In the genomic region with DNA sequence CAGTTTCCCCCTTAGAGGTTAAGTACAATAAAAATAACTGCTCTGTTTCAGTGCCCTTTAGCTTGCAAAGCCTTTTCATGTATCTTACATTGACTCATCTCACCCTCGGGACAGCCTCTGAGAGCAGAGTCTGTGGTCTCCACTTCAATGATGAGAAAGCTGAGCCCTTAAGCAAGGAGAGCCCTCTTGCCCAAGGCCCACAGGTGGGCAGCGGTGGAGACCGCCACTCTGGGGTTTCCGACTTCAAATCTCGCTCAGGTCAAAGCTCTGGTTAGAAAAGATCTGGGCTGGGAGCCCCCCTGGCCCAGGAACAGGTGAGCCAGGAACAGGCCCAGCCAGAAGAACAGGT, we compare ENCODE assay signal across 12 cellular contexts.
DNase-seq lines count a peak whose midpoint lies in the region; ATAC-seq and TF ChIP-seq lines count a peak whose summit lies in the region.
"Had no signal": no experiment of that assay in that cellular context is flagged by ENCODE, and none has a peak within 500 bp of the region (broad histone marks: within the 10 kb centered on the region; RNA-seq: fewer than 3 reads in every experiment).

No MANE protein-coding gene starts in this region.

- H3K9me3 Mint-ChIP-seq in stimulated activated naive B cell treated with anti-CD40 and anti-IgM and Interleukin-4, amounts not matched to agents 10 μg/mL and 1 μg/mL and 100 μg/mL, for 72 hours, result no peaks in the 10 kb centered on the region

- CTCF ChIA-PET in RWPE1 (lab: Yijun Ruan, JAX), result no interaction called here

- H3K27ac ChIP-seq in RWPE1, result peak overlapping the region; percentile 51
- H3K27ac ChIP-seq in duodenal mucosa (ENCODE audit: low read depth, low read length), result no peak overlapping the region

- peaks cover 2 to 4% of the 10 kb centered on the region in 2 donors for H3K36me3 Mint-ChIP-seq in stimulated activated naive B cell treated with anti-CD40 and anti-IgM and Interleukin-4, amounts not matched to agents 10 μg/mL and 1 μg/mL and 100 μg/mL, for 72 hours

- H3K4me3 Mint-ChIP-seq in stimulated activated naive B cell treated with anti-CD40 and anti-IgM and Interleukin-4, amounts not matched to agents 10 μg/mL and 1 μg/mL and 100 μg/mL, for 72 hours, result peak overlapping the region in 1 of 2 donors; percentile 29

- H3K9me3 ChIP-seq in duodenal mucosa (ENCODE audit: control insufficient read depth in 1 of 2, low read length in 2 of 2), result no peaks in the 10 kb centered on the region

- POLR2A ChIA-PET in RWPE1 (lab: Yijun Ruan, JAX; ENCODE audit: low non-redundant PET), result no interaction called here

- DNase-seq in activated CD4-positive, alpha-beta T cell treated with anti-CD3 and anti-CD28 coated beads for 48 hours, result peak; percentile 44
- DNase-seq in activated CD4-positive, alpha-beta T cell treated with anti-CD3 and anti-CD28 coated beads, Interleukin-2, amount 50 U/mL, for 1 hour, result no peak
- DNase-seq in RWPE1 (ENCODE audit: low spot score) (no peak), NCI-H2196 treated with DMSO at 0.1 percent for 48 hours (lab: John Stamatoyannopoulos, UW; ENCODE audit: unreplicated experiment) (no peak)
- no peak for DNase-seq in stimulated activated naive B cell treated with anti-CD40 and anti-IgM and Interleukin-4, amounts not matched to agents 10 μg/mL and 1 μg/mL and 100 μg/mL, for 72 hours
- DNase-seq: effector CD8-positive, alpha-beta T cell; IMR-90; SHP77 treated with DMSO at 0.1 percent for 48 hours; stimulated activated CD4-positive, alpha-beta T cell treated with anti-CD3 and anti-CD28 coated beads, Interleukin-15, amount 100 ng/mL, for 24 hours had no signal

- H3K4me3 ChIP-seq in duodenal mucosa (ENCODE audit: low read depth in 1 of 2, low read length in 2 of 2), result no peak overlapping the region

- H3K4me1 Mint-ChIP-seq in stimulated activated naive B cell treated with anti-CD40 and anti-IgM and Interleukin-4, amounts not matched to agents 10 μg/mL and 1 μg/mL and 100 μg/mL, for 72 hours, result peaks cover 59 to 74% of the 10 kb centered on the region in 2 donors

- no peaks in the 10 kb centered on the region for H3K27me3 Mint-ChIP-seq in stimulated activated naive B cell treated with anti-CD40 and anti-IgM and Interleukin-4, amounts not matched to agents 10 μg/mL and 1 μg/mL and 100 μg/mL, for 72 hours

- H3K9ac ChIP-seq in duodenal mucosa (ENCODE audit: low read depth in 1 of 2, low read length in 2 of 2), result peak overlapping the region; percentile 28 to 36

- peak in 1 of 2 donors; percentile 27 for ATAC-seq in stimulated activated naive B cell treated with anti-CD40 and anti-IgM and Interleukin-4, amounts not matched to agents 10 μg/mL and 1 μg/mL and 100 μg/mL, for 72 hours (replicated peaks)
- ATAC-seq in GM19463 (IDR thresholded peaks at IDR 0.05; ENCODE audit: unreplicated experiment), result no peak
- ATAC-seq in HG03280 (IDR thresholded peaks at IDR 0.05; ENCODE audit: unreplicated experiment), result no peak

- H3K27ac Mint-ChIP-seq in stimulated activated naive B cell treated with anti-CD40 and anti-IgM and Interleukin-4, amounts not matched to agents 10 μg/mL and 1 μg/mL and 100 μg/mL, for 72 hours, result peak overlapping the region; percentile 20

- peaks cover 0 to 10% of the 10 kb centered on the region in 2 donors for H3K36me3 ChIP-seq in duodenal mucosa (ENCODE audit: control insufficient read depth in 1 of 2, insufficient read depth in 2 of 2, low read length in 2 of 2)

- no peak for TF ChIP-seq CTCF in RWPE1 (conservative IDR thresholded peaks at IDR 0.05; ENCODE audit: low read depth)

- H3K27me3 ChIP-seq in duodenal mucosa (ENCODE audit: control insufficient read depth in 1 of 2, insufficient read depth in 2 of 2, low read length in 2 of 2), result no peaks in the 10 kb centered on the region

- peaks cover 59 to 62% of the 10 kb centered on the region in 2 donors for H3K4me1 ChIP-seq in duodenal mucosa (ENCODE audit: control insufficient read depth in 1 of 2, insufficient read depth in 2 of 2, low read length in 2 of 2)
